In the genomic region with DNA sequence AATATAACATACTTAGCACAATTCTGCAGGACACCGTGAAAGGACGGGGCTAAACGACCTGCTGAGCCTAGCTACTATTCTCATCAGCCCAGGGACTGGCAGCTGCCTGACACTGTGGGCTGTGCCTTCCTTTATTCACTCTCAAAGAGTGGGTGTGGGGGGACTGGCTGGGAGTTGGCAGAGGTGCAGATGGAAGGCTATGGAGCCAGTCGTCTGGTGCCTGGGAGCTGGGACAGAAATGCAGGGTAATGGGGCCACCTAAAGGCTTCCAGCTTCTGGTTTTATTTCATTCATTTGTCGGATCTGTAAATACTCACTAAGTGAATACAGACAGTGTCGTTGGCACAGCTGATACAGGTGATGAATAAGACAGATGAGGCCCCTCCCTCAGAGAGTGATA, we compare ENCODE assay signal across 13 cellular contexts. TPM values are rescaled to one million over a fixed set of nuclear protein-coding genes. Genes with fewer than 3 reads are reported as not detected.
DNase-seq lines count a peak whose midpoint lies in the region; ATAC-seq and TF ChIP-seq lines count a peak whose summit lies in the region.
"Had no signal": no experiment of that assay in that cellular context is flagged by ENCODE, and none has a peak within 500 bp of the region (broad histone marks: within the 10 kb centered on the region; RNA-seq: fewer than 3 reads in every experiment).

No MANE protein-coding gene starts in this region.

- H3K4me1 Mint-ChIP-seq in nephron progenitor cell, result peaks cover 16% of the 10 kb centered on the region

- no peaks in the 10 kb centered on the region for H3K9me3 Mint-ChIP-seq in nephron progenitor cell

- no peak for ATAC-seq in HG02938 (IDR thresholded peaks at IDR 0.05; ENCODE audit: unreplicated experiment)
- no peak for ATAC-seq in HG03039 (IDR thresholded peaks at IDR 0.05; ENCODE audit: unreplicated experiment)
- ATAC-seq: activated CD4-positive, CD25-positive, alpha-beta regulatory T cell treated with anti-CD3 and anti-CD28 coated beads, Interleukin-2, amount 50 U/mL, for 24 hours had no signal

- peaks cover 27% of the 10 kb centered on the region for H3K36me3 Mint-ChIP-seq in nephron progenitor cell (ENCODE audit: low read depth)

- H3K4me3 ChIP-seq in coronary artery, result no peak overlapping the region
- H3K4me3 ChIP-seq: Peyer's patch had no signal

- H3K27me3 Mint-ChIP-seq in nephron progenitor cell (ENCODE audit: low read depth, poor library complexity), result peaks cover 5% of the 10 kb centered on the region

- TF ChIP-seq CTCF in nephron progenitor cell (IDR thresholded peaks at IDR 0.05) (no peak), coronary artery (IDR thresholded peaks at IDR 0.05) (no peak)

- peak; percentile 6 for DNase-seq in DMS 273 treated with DMSO at 0.1 percent for 48 hours (lab: John Stamatoyannopoulos, UW)
- peak; percentile 67 for DNase-seq in NCI-H2171 treated with DMSO at 0.1 percent for 48 hours (lab: John Stamatoyannopoulos, UW)
- peak; percentile 30 for DNase-seq in cerebellum (ENCODE audit: low spot score)
- no peak for DNase-seq in nephron progenitor cell
- no peak for DNase-seq in coronary artery (ENCODE audit: low spot score)
- no peak for DNase-seq in LoVo (ENCODE audit: low spot score)
- DNase-seq: DMS79 treated with DMSO at 0.1 percent for 48 hours, kidney had no signal

- H3K4me3 Mint-ChIP-seq in nephron progenitor cell, result no peak overlapping the region

- H3K27ac ChIP-seq in coronary artery, result no peak overlapping the region
- H3K27ac ChIP-seq: epithelial cell of prostate, Peyer's patch had no signal

- peak overlapping the region; percentile 76 for H3K27ac Mint-ChIP-seq in nephron progenitor cell

RNA-seq across cellular contexts. Expression of gene NFU1, which starts 56.0 kb away (rescaled TPM):
- 30.0 TPM for total RNA-seq in cerebellum

Comparison
In these comparisons a context has a peak if more than half of its experiments do, and no peak if none do; other contexts are left out.
1. DNase-seq: peak in DMS 273 treated with DMSO at 0.1 percent for 48 hours (single experiment), NCI-H2171 treated with DMSO at 0.1 percent for 48 hours (single experiment) and cerebellum (single experiment); none in nephron progenitor cell (single experiment), coronary artery (single experiment) and LoVo (single experiment).